27 cellular contexts compared by ENCODE assay signal in the genomic region with DNA sequence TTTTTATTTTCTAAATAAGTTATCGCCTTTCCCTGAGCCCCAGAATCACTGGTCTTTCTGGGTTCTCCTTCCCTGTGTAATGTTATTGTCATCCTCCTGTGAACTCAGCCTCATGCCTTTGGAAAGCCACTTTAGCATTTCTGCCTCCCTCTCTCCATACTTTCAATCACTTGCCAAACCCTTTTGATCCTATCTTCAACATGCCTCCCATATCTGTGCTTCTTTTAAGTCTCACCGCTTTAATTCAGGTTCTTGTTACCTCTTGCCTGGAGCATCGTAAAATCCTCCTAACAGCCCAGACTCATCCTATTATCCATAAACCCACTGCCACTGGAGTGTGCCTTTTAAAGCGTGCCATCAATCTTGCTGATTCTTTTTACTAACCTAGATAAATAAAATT.
"Had no signal": no experiment of that assay in that cellular context is flagged by ENCODE, and none has a peak within 500 bp of the region (broad histone marks: within the 10 kb centered on the region; RNA-seq: fewer than 3 reads in every experiment).

No MANE protein-coding gene starts in this region.

- H3K4me3 ChIP-seq: colonic mucosa, esophagus squamous epithelium, gastrocnemius medialis, heart right ventricle, left lung, lower lobe of right lung, mucosa of descending colon had no signal

- FAIRE-seq: endometrium, islet of Langerhans had no signal

- DNase-seq: colonic mucosa; cortex of kidney; effector CD8-positive, alpha-beta T cell; effector memory CD8-positive, alpha-beta T cell; endodermal cell; erythroblast; esophagus squamous epithelium; foreskin fibroblast; foreskin melanocyte; gastrocnemius medialis; glutamatergic neuron; head of caudate nucleus; heart right ventricle; hippocampal formation; left cardiac atrium; left lung; left ventricle myocardium superior; lower lobe of right lung; mesenchymal stem cell; mucosa of descending colon; naive B cell had no signal

- H3K27ac Mint-ChIP-seq: dendritic cell treated with granulocyte-macrophage colony-stimulating factor and Interleukin-4, amounts not matched to agents 40 ng/mL and 50 ng/mL, for 4 days; effector memory CD8-positive, alpha-beta T cell; endodermal cell; mesothelial cell of epicardium; naive B cell had no signal

- H3K4me3 Mint-ChIP-seq: dendritic cell treated with granulocyte-macrophage colony-stimulating factor and Interleukin-4, amounts not matched to agents 40 ng/mL and 50 ng/mL, for 4 days; effector memory CD8-positive, alpha-beta T cell; endodermal cell; mesothelial cell of epicardium had no signal

- H3K27me3 ChIP-seq: colonic mucosa, gastrocnemius medialis, left lung had no signal

- H3K36me3 ChIP-seq: colonic mucosa, esophagus squamous epithelium, gastrocnemius medialis, heart right ventricle, left lung, lower lobe of right lung had no signal

- H3K9me3 ChIP-seq: colonic mucosa, esophagus squamous epithelium, gastrocnemius medialis, left lung, lower lobe of right lung, mucosa of descending colon had no signal

- H3K36me3 Mint-ChIP-seq: mesothelial cell of epicardium, naive B cell had no signal

- H3K9me3 Mint-ChIP-seq: endodermal cell, mesothelial cell of epicardium had no signal

- ATAC-seq: effector memory CD8-positive, alpha-beta T cell; esophagus mucosa; gastrocnemius medialis; heart right ventricle; left cardiac atrium; left lung; left ventricle myocardium superior; lower lobe of right lung; mucosa of descending colon had no signal

- H3K27me3 Mint-ChIP-seq: dendritic cell treated with granulocyte-macrophage colony-stimulating factor and Interleukin-4, amounts not matched to agents 40 ng/mL and 50 ng/mL, for 4 days; effector memory CD8-positive, alpha-beta T cell had no signal

- H3K4me1 Mint-ChIP-seq: naive B cell had no signal

- H3K27ac ChIP-seq: colonic mucosa, epithelial cell of prostate, esophagus squamous epithelium, gastrocnemius medialis, heart right ventricle, left lung, lower lobe of right lung had no signal

- H3K4me1 ChIP-seq: colonic mucosa, esophagus squamous epithelium, gastrocnemius medialis, left lung, lower lobe of right lung had no signal
